Comparison of ENCODE assay signal across 8 cellular contexts in genomic region chr2:88451647-88452150, GRCh38.
A peak's percentile ranks its signal among the peaks of the same experiment; 100 is the strongest.
DNase-seq lines count a peak whose midpoint lies in the region; ATAC-seq and TF ChIP-seq lines count a peak whose summit lies in the region.

No MANE protein-coding gene starts in this region.

- H3K4me3 ChIP-seq in epithelial cell of esophagus (ENCODE audit: low read length), result no peak overlapping the region

- TF ChIP-seq CTCF in epithelial cell of esophagus (IDR thresholded peaks at IDR 0.05; ENCODE audit: insufficient read depth, low read depth, low read length, missing control alignments), result no peak

- ATAC-seq in stimulated activated naive B cell treated with anti-CD40 and anti-IgM and Interleukin-4, amounts not matched to agents 10 μg/mL and 1 μg/mL and 100 μg/mL, for 72 hours (replicated peaks), result peak; percentile 63 to 67

- H3K27ac Mint-ChIP-seq in T-helper 1 cell treated with Interleukin-12 subunit alpha and Interleukin-12 subunit beta and Interleukin-4 antibody, amounts not matched to agents 30 μg/mL and 1 μg/mL, for 36 hours, result no peak overlapping the region
- H3K27ac Mint-ChIP-seq in stimulated activated naive B cell treated with anti-CD40 and anti-IgM and Interleukin-4, amounts not matched to agents 10 μg/mL and 1 μg/mL and 100 μg/mL, for 72 hours, result peak overlapping the region; percentile 47

- peak; percentile 32 for DNase-seq in activated CD4-positive, alpha-beta T cell treated with anti-CD3 and anti-CD28 coated beads for 48 hours
- no peak for DNase-seq in activated CD4-positive, alpha-beta T cell treated with anti-CD3 and anti-CD28 coated beads, Interleukin-2, amount 50 U/mL, for 4 hours
- DNase-seq in epithelial cell of esophagus (ENCODE audit: low read depth), result peak; percentile 21
- no peak for DNase-seq in stimulated activated naive B cell treated with anti-CD40 and anti-IgM and Interleukin-4, amounts not matched to agents 10 μg/mL and 1 μg/mL and 100 μg/mL, for 72 hours
- no peak for DNase-seq in HK-2 (ENCODE audit: unreplicated experiment)
- DNase-seq in SHP77 (lab: John Stamatoyannopoulos, UW), result no peak
- DNase-seq in superior temporal gyrus (ENCODE audit: extremely low spot score), result no peak

- peaks cover 69% of the 10 kb centered on the region for H3K27me3 Mint-ChIP-seq in T-helper 1 cell treated with Interleukin-12 subunit alpha and Interleukin-12 subunit beta and Interleukin-4 antibody, amounts not matched to agents 30 μg/mL and 1 μg/mL, for 36 hours (ENCODE audit: low read depth)
- peaks cover 48 to 65% of the 10 kb centered on the region in 2 donors for H3K27me3 Mint-ChIP-seq in stimulated activated naive B cell treated with anti-CD40 and anti-IgM and Interleukin-4, amounts not matched to agents 10 μg/mL and 1 μg/mL and 100 μg/mL, for 72 hours

- H3K36me3 Mint-ChIP-seq in T-helper 1 cell treated with Interleukin-12 subunit alpha and Interleukin-12 subunit beta and Interleukin-4 antibody, amounts not matched to agents 30 μg/mL and 1 μg/mL, for 36 hours (ENCODE audit: low read depth), result no peaks in the 10 kb centered on the region
- H3K36me3 Mint-ChIP-seq in stimulated activated naive B cell treated with anti-CD40 and anti-IgM and Interleukin-4, amounts not matched to agents 10 μg/mL and 1 μg/mL and 100 μg/mL, for 72 hours, result no peaks in the 10 kb centered on the region

- peaks cover 5% of the 10 kb centered on the region for H3K4me1 Mint-ChIP-seq in T-helper 1 cell treated with Interleukin-12 subunit alpha and Interleukin-12 subunit beta and Interleukin-4 antibody, amounts not matched to agents 30 μg/mL and 1 μg/mL, for 36 hours (ENCODE audit: low read depth)
- H3K4me1 Mint-ChIP-seq in stimulated activated naive B cell treated with anti-CD40 and anti-IgM and Interleukin-4, amounts not matched to agents 10 μg/mL and 1 μg/mL and 100 μg/mL, for 72 hours, result peaks cover 9 to 13% of the 10 kb centered on the region in 2 donors

- no peaks in the 10 kb centered on the region for H3K9me3 Mint-ChIP-seq in T-helper 1 cell treated with Interleukin-12 subunit alpha and Interleukin-12 subunit beta and Interleukin-4 antibody, amounts not matched to agents 30 μg/mL and 1 μg/mL, for 36 hours
- H3K9me3 Mint-ChIP-seq in stimulated activated naive B cell treated with anti-CD40 and anti-IgM and Interleukin-4, amounts not matched to agents 10 μg/mL and 1 μg/mL and 100 μg/mL, for 72 hours, result no peaks in the 10 kb centered on the region

- H3K4me3 Mint-ChIP-seq in T-helper 1 cell treated with Interleukin-12 subunit alpha and Interleukin-12 subunit beta and Interleukin-4 antibody, amounts not matched to agents 30 μg/mL and 1 μg/mL, for 36 hours, result peak overlapping the region; percentile 53
- peak overlapping the region; percentile 80 to 85 for H3K4me3 Mint-ChIP-seq in stimulated activated naive B cell treated with anti-CD40 and anti-IgM and Interleukin-4, amounts not matched to agents 10 μg/mL and 1 μg/mL and 100 μg/mL, for 72 hours

Comparison
In these comparisons a context has a peak if more than half of its experiments do, and no peak if none do; other contexts are left out.
1. DNase-seq: peak in activated CD4-positive, alpha-beta T cell treated with anti-CD3 and anti-CD28 coated beads for 48 hours (single experiment) and epithelial cell of esophagus (single experiment); none in activated CD4-positive, alpha-beta T cell treated with anti-CD3 and anti-CD28 coated beads, Interleukin-2, amount 50 U/mL, for 4 hours (0 of 2), stimulated activated naive B cell treated with anti-CD40 and anti-IgM and Interleukin-4, amounts not matched to agents 10 μg/mL and 1 μg/mL and 100 μg/mL, for 72 hours (single experiment), HK-2 (single experiment), SHP77 (0 of 2) and superior temporal gyrus (single experiment).